In genomic region chr21:33562389-33562788, GRCh38 we compare ENCODE assay signal across 24 cellular contexts.
"Had no signal": no experiment of that assay in that cellular context is flagged by ENCODE, and none has a peak within 500 bp of the region (broad histone marks: within the 10 kb centered on the region; RNA-seq: fewer than 3 reads in every experiment).

No MANE protein-coding gene starts in this region.

- FAIRE-seq: colon, TTC549 had no signal

- DNase-seq: activated B cell treated with CpG ODN at 0.5 μM for 24 hours; activated CD4-positive, alpha-beta T cell treated with anti-CD3 and anti-CD28 coated beads for 1 hour; activated CD4-positive, alpha-beta T cell treated with anti-CD3 and anti-CD28 coated beads, Interleukin-2, amount 10 ng/mL, durations not matched to agents 24 days and 14 days; activated CD4-positive, alpha-beta T cell treated with anti-CD3 and anti-CD28 coated beads, Interleukin-2, amount 50 U/mL, for 48 hours; activated CD8-positive, alpha-beta memory T cell treated with anti-CD3 and anti-CD28 coated beads, Interleukin-2, amount 50 U/mL, for 48 hours; activated gamma-delta T cell; activated naive CD4-positive, alpha-beta T cell treated with anti-CD3 and anti-CD28 coated beads for 36 hours; activated T-cell treated with anti-CD3 and anti-CD28 coated beads, Interleukin-2, amount 50 U/mL, for 1 hour; brain microvascular endothelial cell; cerebellar nuclear complex; NCI-H1048; NCI-H146; NCI-H1930; NCI-H2171; NCI-H2227 treated with DMSO at 0.1 percent for 48 hours; NCI-H446 treated with DMSO at 0.1 percent for 48 hours; NCI-H526; NCI-H774; SIG-M5; T-helper 2 cell; T1000 had no signal

- H3K9me3 Mint-ChIP-seq: activated B cell treated with CpG ODN at 0.5 μM for 24 hours; activated CD4-positive, alpha-beta T cell treated with anti-CD3 and anti-CD28 coated beads, Interleukin-2, amount 10 ng/mL, durations not matched to agents 24 days and 14 days; activated naive CD4-positive, alpha-beta T cell treated with anti-CD3 and anti-CD28 coated beads for 36 hours had no signal

- H3K27ac Mint-ChIP-seq: activated B cell treated with CpG ODN at 0.5 μM for 24 hours; activated CD4-positive, alpha-beta T cell treated with anti-CD3 and anti-CD28 coated beads, Interleukin-2, amount 10 ng/mL, durations not matched to agents 24 days and 14 days had no signal

- H3K4me3 Mint-ChIP-seq: activated B cell treated with CpG ODN at 0.5 μM for 24 hours; activated CD4-positive, alpha-beta T cell treated with anti-CD3 and anti-CD28 coated beads, Interleukin-2, amount 10 ng/mL, durations not matched to agents 24 days and 14 days; activated naive CD4-positive, alpha-beta T cell treated with anti-CD3 and anti-CD28 coated beads for 36 hours; activated naive CD8-positive, alpha-beta T cell had no signal

- H3K27me3 Mint-ChIP-seq: activated B cell treated with CpG ODN at 0.5 μM for 24 hours; activated CD4-positive, alpha-beta T cell treated with anti-CD3 and anti-CD28 coated beads, Interleukin-2, amount 10 ng/mL, durations not matched to agents 24 days and 14 days; activated naive CD8-positive, alpha-beta T cell had no signal
